Comparison of ENCODE assay signal across 3 cellular contexts in the genomic region with DNA sequence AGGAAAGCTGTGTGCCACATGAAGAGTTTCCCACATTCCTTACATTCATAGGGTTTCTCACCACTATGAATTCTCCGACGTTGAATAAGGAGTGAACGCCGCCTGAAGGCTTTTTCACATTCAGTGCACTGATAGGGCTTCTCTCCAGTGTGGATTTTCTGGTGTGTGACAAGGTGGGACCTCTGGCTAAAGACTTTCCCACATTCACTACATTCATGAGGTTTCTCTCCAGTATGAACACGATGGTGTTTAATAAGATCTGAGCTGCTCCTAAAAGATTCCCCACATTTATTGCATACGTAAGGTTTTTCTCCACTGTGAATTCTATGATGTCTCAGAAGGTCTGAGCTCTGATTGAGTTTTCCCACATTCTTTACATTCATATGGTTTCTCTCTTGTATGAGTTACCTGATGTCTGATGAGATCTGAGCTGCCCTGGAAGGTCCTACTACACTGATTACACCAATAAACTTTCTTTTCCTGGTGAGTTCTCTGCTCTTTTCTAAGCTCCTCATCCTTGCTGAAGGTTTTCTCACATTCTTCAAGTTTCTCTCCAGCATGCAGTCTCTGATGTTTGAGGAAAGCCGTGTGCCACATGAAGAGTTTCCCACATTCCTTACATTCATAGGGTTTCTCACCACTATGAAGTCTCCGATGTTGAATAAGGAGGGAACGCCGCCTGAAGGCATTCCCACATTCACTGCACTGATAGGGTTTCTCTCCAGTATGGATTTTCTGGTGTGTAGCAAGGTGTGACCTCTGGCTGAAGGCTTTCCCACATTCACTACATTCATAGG.
TF ChIP-seq lines count a peak whose summit lies in the region.

No MANE protein-coding gene starts in this region.

TF ChIP-seq in A549, 52 proteins besides CTCF, POLR2A, EP300 and RAD21:
- TF ChIP-seq, protein P1, sequence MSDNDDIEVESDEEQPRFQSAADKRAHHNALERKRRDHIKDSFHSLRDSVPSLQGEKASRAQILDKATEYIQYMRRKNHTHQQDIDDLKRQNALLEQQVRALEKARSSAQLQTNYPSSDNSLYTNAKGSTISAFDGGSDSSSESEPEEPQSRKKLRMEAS (IDR thresholded peaks at IDR 0.05), result 0 out of 2 replicates have a peak, but pooled peaks have one; percentile 21
- TF ChIP-seq RFX5 (IDR thresholded peaks at IDR 0.05) (no peak), KDM1A (IDR thresholded peaks at IDR 0.05; ENCODE audit: low read depth) (peak; percentile 79)

TF ChIP-seq in HEK293, 187 proteins besides CTCF, POLR2A, EP300 and RAD21:
- TF ChIP-seq ZFP37 (tag by site-specific recombination; IDR thresholded peaks at IDR 0.05) (no peak), ZNF768 (tag by site-specific recombination; IDR thresholded peaks at IDR 0.05) (0 out of 2 replicates have a peak, but pooled peaks have one; percentile 44), TRIM28 (IDR thresholded peaks at IDR 0.05; ENCODE audit: borderline replicate concordance, low read length) (peak; percentile 88), ZNF169 (tag by site-specific recombination; IDR thresholded peaks at IDR 0.05) (no peak), SETDB1 (IDR thresholded peaks at IDR 0.05; ENCODE audit: insufficient read length, low read length) (peak; percentile 94), ZNF426 (tag by site-specific recombination; IDR thresholded peaks at IDR 0.05) (no peak)
- TF ChIP-seq, protein P2, sequence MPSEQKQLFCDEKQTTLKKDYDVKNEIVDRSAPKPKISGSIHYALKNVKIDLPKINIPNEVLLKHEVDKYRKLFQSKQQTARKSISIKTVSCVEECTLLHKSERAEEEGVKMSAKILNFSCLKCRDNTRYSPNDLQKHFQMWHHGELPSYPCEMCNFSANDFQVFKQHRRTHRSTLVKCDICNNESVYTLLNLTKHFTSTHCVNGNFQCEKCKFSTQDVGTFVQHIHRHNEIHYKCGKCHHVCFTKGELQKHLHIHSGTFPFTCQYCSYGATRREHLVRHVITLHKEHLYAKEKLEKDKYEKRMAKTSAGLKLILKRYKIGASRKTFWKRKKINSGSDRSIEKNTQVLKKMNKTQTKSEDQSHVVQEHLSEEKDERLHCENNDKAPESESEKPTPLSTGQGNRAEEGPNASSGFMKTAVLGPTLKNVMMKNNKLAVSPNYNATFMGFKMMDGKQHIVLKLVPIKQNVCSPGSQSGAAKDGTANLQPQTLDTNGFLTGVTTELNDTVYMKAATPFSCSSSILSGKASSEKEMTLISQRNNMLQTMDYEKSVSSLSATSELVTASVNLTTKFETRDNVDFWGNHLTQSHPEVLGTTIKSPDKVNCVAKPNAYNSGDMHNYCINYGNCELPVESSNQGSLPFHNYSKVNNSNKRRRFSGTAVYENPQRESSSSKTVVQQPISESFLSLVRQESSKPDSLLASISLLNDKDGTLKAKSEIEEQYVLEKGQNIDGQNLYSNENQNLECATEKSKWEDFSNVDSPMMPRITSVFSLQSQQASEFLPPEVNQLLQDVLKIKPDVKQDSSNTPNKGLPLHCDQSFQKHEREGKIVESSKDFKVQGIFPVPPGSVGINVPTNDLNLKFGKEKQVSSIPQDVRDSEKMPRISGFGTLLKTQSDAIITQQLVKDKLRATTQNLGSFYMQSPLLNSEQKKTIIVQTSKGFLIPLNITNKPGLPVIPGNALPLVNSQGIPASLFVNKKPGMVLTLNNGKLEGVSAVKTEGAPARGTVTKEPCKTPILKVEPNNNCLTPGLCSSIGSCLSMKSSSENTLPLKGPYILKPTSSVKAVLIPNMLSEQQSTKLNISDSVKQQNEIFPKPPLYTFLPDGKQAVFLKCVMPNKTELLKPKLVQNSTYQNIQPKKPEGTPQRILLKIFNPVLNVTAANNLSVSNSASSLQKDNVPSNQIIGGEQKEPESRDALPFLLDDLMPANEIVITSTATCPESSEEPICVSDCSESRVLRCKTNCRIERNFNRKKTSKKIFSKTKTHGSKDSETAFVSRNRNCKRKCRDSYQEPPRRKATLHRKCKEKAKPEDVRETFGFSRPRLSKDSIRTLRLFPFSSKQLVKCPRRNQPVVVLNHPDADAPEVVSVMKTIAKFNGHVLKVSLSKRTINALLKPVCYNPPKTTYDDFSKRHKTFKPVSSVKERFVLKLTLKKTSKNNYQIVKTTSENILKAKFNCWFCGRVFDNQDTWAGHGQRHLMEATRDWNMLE (tag by site-specific recombination; conservative IDR thresholded peaks at IDR 0.05; ENCODE audit: low read depth), result peak; percentile 18; the same call in 1 of the 2 replicates
- TF ChIP-seq, protein P3, sequence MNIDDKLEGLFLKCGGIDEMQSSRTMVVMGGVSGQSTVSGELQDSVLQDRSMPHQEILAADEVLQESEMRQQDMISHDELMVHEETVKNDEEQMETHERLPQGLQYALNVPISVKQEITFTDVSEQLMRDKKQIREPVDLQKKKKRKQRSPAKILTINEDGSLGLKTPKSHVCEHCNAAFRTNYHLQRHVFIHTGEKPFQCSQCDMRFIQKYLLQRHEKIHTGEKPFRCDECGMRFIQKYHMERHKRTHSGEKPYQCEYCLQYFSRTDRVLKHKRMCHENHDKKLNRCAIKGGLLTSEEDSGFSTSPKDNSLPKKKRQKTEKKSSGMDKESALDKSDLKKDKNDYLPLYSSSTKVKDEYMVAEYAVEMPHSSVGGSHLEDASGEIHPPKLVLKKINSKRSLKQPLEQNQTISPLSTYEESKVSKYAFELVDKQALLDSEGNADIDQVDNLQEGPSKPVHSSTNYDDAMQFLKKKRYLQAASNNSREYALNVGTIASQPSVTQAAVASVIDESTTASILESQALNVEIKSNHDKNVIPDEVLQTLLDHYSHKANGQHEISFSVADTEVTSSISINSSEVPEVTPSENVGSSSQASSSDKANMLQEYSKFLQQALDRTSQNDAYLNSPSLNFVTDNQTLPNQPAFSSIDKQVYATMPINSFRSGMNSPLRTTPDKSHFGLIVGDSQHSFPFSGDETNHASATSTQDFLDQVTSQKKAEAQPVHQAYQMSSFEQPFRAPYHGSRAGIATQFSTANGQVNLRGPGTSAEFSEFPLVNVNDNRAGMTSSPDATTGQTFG (tag by site-specific recombination; IDR thresholded peaks at IDR 0.05; ENCODE audit: borderline replicate concordance), result no peak
- TF ChIP-seq, protein P4, sequence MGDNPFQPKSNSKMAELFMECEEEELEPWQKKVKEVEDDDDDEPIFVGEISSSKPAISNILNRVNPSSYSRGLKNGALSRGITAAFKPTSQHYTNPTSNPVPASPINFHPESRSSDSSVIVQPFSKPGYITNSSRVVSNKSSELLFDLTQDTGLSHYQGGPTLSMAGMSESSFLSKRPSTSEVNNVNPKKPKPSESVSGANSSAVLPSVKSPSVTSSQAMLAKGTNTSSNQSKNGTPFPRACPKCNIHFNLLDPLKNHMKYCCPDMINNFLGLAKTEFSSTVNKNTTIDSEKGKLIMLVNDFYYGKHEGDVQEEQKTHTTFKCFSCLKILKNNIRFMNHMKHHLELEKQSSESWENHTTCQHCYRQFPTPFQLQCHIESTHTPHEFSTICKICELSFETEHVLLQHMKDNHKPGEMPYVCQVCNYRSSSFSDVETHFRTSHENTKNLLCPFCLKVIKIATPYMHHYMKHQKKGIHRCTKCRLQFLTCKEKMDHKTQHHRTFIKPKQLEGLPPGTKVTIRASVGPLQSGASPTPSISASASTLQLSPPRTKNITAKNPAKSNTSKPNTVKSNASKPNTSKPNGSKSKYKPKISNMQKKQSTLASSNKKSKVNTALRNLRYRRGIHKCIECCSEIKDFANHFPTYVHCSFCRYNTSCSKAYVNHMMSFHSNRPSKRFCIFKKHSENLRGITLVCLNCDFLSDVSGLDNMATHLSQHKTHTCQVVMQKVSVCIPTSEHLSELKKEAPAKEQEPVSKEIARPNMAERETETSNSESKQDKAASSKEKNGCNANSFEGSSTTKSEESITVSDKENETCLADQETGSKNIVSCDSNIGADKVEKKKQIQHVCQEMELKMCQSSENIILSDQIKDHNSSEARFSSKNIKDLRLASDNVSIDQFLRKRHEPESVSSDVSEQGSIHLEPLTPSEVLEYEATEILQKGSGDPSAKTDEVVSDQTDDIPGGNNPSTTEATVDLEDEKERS (tag by site-specific recombination; IDR thresholded peaks at IDR 0.05), result peak; percentile 76; the same call in 1 of the 2 replicates
TF ChIP-seq in HEK293: peak in this region for 5.

TF ChIP-seq in GM12878, 131 proteins besides CTCF, POLR2A, EP300 and RAD21:
- TF ChIP-seq ZSCAN29 (IDR thresholded peaks at IDR 0.05), result no peak
- TF ChIP-seq ATF7 (IDR thresholded peaks at IDR 0.05; ENCODE audit: low read depth), result no peak
- TF ChIP-seq CBX5 (IDR thresholded peaks at IDR 0.05; ENCODE audit: low read depth), result peak; percentile 93; the same call in 1 of the 2 replicates
- no peak for TF ChIP-seq KAT2A (conservative IDR thresholded peaks at IDR 0.05; ENCODE audit: control insufficient read depth, low read depth, low read length)
- TF ChIP-seq KLF5 (IDR thresholded peaks at IDR 0.05; ENCODE audit: partially characterized antibody), result peak; percentile 91
